19 cellular contexts compared by ENCODE assay signal in genomic region chr22:30183271-30183670, GRCh38.
A peak's percentile ranks its signal among the peaks of the same experiment; 100 is the strongest.
DNase-seq lines count a peak whose midpoint lies in the region; ATAC-seq and TF ChIP-seq lines count a peak whose summit lies in the region.
"Had no signal": no experiment of that assay in that cellular context is flagged by ENCODE, and none has a peak within 500 bp of the region (broad histone marks: within the 10 kb centered on the region; RNA-seq: fewer than 3 reads in every experiment).

No MANE protein-coding gene starts in this region.

- no peak for ATAC-seq in stimulated activated naive CD8-positive, alpha-beta T cell treated with anti-CD3 and anti-CD28 coated beads, Interleukin-15, amount 100 ng/mL, for 72 hours
- ATAC-seq in GM18870 (IDR thresholded peaks at IDR 0.05; ENCODE audit: unreplicated experiment) = no peak
- ATAC-seq: GM23338 had no signal

- no peak overlapping the region for H3K4me3 ChIP-seq in brain microvascular endothelial cell (ENCODE audit: low read depth, low read length)
- H3K4me3 ChIP-seq in colonic mucosa = no peak overlapping the region
- H3K4me3 ChIP-seq: GM23338, lung, MG63, right atrium auricular region, suprapubic skin had no signal

- peak overlapping the region; percentile 94 for H3K27ac Mint-ChIP-seq in activated naive CD4-positive, alpha-beta T cell treated with anti-CD3 and anti-CD28 coated beads, Interleukin-2, amount 10 ng/mL, durations not matched to agents 7 days and 5 days
- H3K27ac Mint-ChIP-seq in stimulated activated naive CD8-positive, alpha-beta T cell treated with anti-CD3 and anti-CD28 coated beads, Interleukin-15, amount 100 ng/mL, for 72 hours = peak overlapping the region; percentile 92 to 99
- H3K27ac Mint-ChIP-seq: brain, GM23338 had no signal

- CTCF ChIA-PET in activated naive CD4-positive, alpha-beta T cell treated with anti-CD3 and anti-CD28 coated beads, Interleukin-2, amount 10 ng/mL, durations not matched to agents 7 days and 5 days (lab: Charles Lee) = interaction anchor here (1.1 to 1.3 kb wide), 2 partner anchors 8 to 75 kb away, joined by 3 read pairs; no protein-coding TSS in a partner anchor

- peaks cover 2% of the 10 kb centered on the region for H3K9me3 Mint-ChIP-seq in activated naive CD4-positive, alpha-beta T cell treated with anti-CD3 and anti-CD28 coated beads, Interleukin-2, amount 10 ng/mL, durations not matched to agents 7 days and 5 days
- no peaks in the 10 kb centered on the region for H3K9me3 Mint-ChIP-seq in stimulated activated naive CD8-positive, alpha-beta T cell treated with anti-CD3 and anti-CD28 coated beads, Interleukin-15, amount 100 ng/mL, for 72 hours
- H3K9me3 Mint-ChIP-seq: brain, GM23338 had no signal

- no peak for DNase-seq in activated naive CD4-positive, alpha-beta T cell treated with anti-CD3 and anti-CD28 coated beads, Interleukin-2, amount 10 ng/mL, durations not matched to agents 7 days and 5 days
- no peak for DNase-seq in activated naive CD4-positive, alpha-beta T cell (lab: John Stamatoyannopoulos, UW)
- DNase-seq in brain microvascular endothelial cell = no peak
- DNase-seq in stimulated activated naive CD8-positive, alpha-beta T cell treated with anti-CD3 and anti-CD28 coated beads, Interleukin-15, amount 100 ng/mL, for 72 hours = no peak
- DNase-seq in colonic mucosa = no peak
- DNase-seq in NCI-H1105 (lab: John Stamatoyannopoulos, UW) = no peak
- DNase-seq: C1 segment of cervical spinal cord; MG63; NCI-H146; SIG-M5; stimulated activated CD8-positive, alpha-beta memory T cell treated with anti-CD3 and anti-CD28 coated beads, Interleukin-4, amount 100 ng/mL, for 48 hours had no signal

- no peaks in the 10 kb centered on the region for H3K4me1 ChIP-seq in colonic mucosa
- H3K4me1 ChIP-seq: right atrium auricular region, suprapubic skin had no signal

- no peak overlapping the region for H3K9ac ChIP-seq in colonic mucosa (ENCODE audit: low read depth in 2 of 2, low read length in 2 of 2)

- TF ChIP-seq CTCF in VCaP (conservative IDR thresholded peaks at IDR 0.05) (no peak), brain microvascular endothelial cell (IDR thresholded peaks at IDR 0.05; ENCODE audit: low read depth, low read length, missing control alignments) (no peak), colonic mucosa (IDR thresholded peaks at IDR 0.05) (no peak)

- H3K9me3 ChIP-seq in colonic mucosa = no peaks in the 10 kb centered on the region
- H3K9me3 ChIP-seq: MG63, right atrium auricular region, suprapubic skin had no signal

- no peaks in the 10 kb centered on the region for H3K27me3 ChIP-seq in brain microvascular endothelial cell (replicated peaks)
- H3K27me3 ChIP-seq in colonic mucosa = no peaks in the 10 kb centered on the region
- H3K27me3 ChIP-seq: MG63, right atrium auricular region, suprapubic skin had no signal

- H3K27me3 Mint-ChIP-seq in activated naive CD4-positive, alpha-beta T cell treated with anti-CD3 and anti-CD28 coated beads, Interleukin-2, amount 10 ng/mL, durations not matched to agents 7 days and 5 days = no peaks in the 10 kb centered on the region
- no peaks in the 10 kb centered on the region for H3K27me3 Mint-ChIP-seq in stimulated activated naive CD8-positive, alpha-beta T cell treated with anti-CD3 and anti-CD28 coated beads, Interleukin-15, amount 100 ng/mL, for 72 hours

- H3K36me3 ChIP-seq in brain microvascular endothelial cell (replicated peaks) (no peaks in the 10 kb centered on the region), colonic mucosa (no peaks in the 10 kb centered on the region)
- H3K36me3 ChIP-seq: MG63, right atrium auricular region, suprapubic skin had no signal

- peak overlapping the region; percentile 33 for H3K4me3 Mint-ChIP-seq in activated naive CD4-positive, alpha-beta T cell treated with anti-CD3 and anti-CD28 coated beads, Interleukin-2, amount 10 ng/mL, durations not matched to agents 7 days and 5 days
- peak overlapping the region; percentile 48 to 77 for H3K4me3 Mint-ChIP-seq in stimulated activated naive CD8-positive, alpha-beta T cell treated with anti-CD3 and anti-CD28 coated beads, Interleukin-15, amount 100 ng/mL, for 72 hours
- H3K4me3 Mint-ChIP-seq: brain, GM23338 had no signal

- intact Hi-C loops in colonic mucosa (cut with DNase I) = no loop called here

- H3K4me1 Mint-ChIP-seq in activated naive CD4-positive, alpha-beta T cell treated with anti-CD3 and anti-CD28 coated beads, Interleukin-2, amount 10 ng/mL, durations not matched to agents 7 days and 5 days = peaks cover 94% of the 10 kb centered on the region
- peaks cover 96% of the 10 kb centered on the region for H3K4me1 Mint-ChIP-seq in stimulated activated naive CD8-positive, alpha-beta T cell treated with anti-CD3 and anti-CD28 coated beads, Interleukin-15, amount 100 ng/mL, for 72 hours

- in situ Hi-C loops in brain microvascular endothelial cell (cut with HindIII; ENCODE audit: low pct_ligation_motif_present, low sequenced_read_pairs) = no loop called here

- H3K27ac ChIP-seq in VCaP (peak overlapping the region; percentile 76; the same call in 1 of the 2 replicates), brain microvascular endothelial cell (peak overlapping the region; percentile 71), colonic mucosa (no peak overlapping the region)
- H3K27ac ChIP-seq: HL-60, right atrium auricular region, suprapubic skin had no signal

- H3K36me3 Mint-ChIP-seq in activated naive CD4-positive, alpha-beta T cell treated with anti-CD3 and anti-CD28 coated beads, Interleukin-2, amount 10 ng/mL, durations not matched to agents 7 days and 5 days = peaks cover 2% of the 10 kb centered on the region
- H3K36me3 Mint-ChIP-seq: brain had no signal
